14 cellular contexts compared by ENCODE assay signal in genomic region chr15:80415331-80415730, GRCh38. TPM values are rescaled to one million over a fixed set of nuclear protein-coding genes. Genes with fewer than 3 reads are reported as not detected.
"Had no signal": no experiment of that assay in that cellular context is flagged by ENCODE, and none has a peak within 500 bp of the region (broad histone marks: within the 10 kb centered on the region; RNA-seq: fewer than 3 reads in every experiment).

No MANE protein-coding gene starts in this region.

- DNase-seq: activated effector memory CD4-positive, alpha-beta T cell treated with Interleukin-2 at 50 U/mL for 16 hours; activated T-cell treated with anti-CD3 and anti-CD28 coated beads, Interleukin-2, amount 50 U/mL, for 1 hour; gastrocnemius medialis; left ventricle myocardium superior; naive B cell; right lobe of liver; spleen; stimulated activated CD4-positive, alpha-beta T cell treated with anti-CD3 and anti-CD28 coated beads, Interleukin-1b, Interleukin-23, amount 100 ng/mL, for 48 hours; stimulated activated naive B cell treated with anti-CD40 and anti-IgM and Interleukin-4, amounts not matched to agents 10 μg/mL and 1 μg/mL and 100 μg/mL, for 72 hours; SW 1271; upper lobe of left lung had no signal

- H3K4me3 ChIP-seq: gastrocnemius medialis, prostate gland, right lobe of liver, spleen, upper lobe of left lung had no signal

- H3K9me3 Mint-ChIP-seq: activated naive CD4-positive, alpha-beta T cell treated with anti-CD3 and anti-CD28 coated beads, Interleukin-2, amount 50 U/mL, for 72 hours; naive B cell; stimulated activated naive B cell treated with anti-CD40 and anti-IgM and Interleukin-4, amounts not matched to agents 10 μg/mL and 1 μg/mL and 100 μg/mL, for 72 hours had no signal

- H3K4me3 Mint-ChIP-seq: naive B cell; stimulated activated naive B cell treated with anti-CD40 and anti-IgM and Interleukin-4, amounts not matched to agents 10 μg/mL and 1 μg/mL and 100 μg/mL, for 72 hours had no signal

- H3K4me1 Mint-ChIP-seq: naive B cell; stimulated activated naive B cell treated with anti-CD40 and anti-IgM and Interleukin-4, amounts not matched to agents 10 μg/mL and 1 μg/mL and 100 μg/mL, for 72 hours had no signal

- H3K36me3 Mint-ChIP-seq: activated naive CD4-positive, alpha-beta T cell treated with anti-CD3 and anti-CD28 coated beads, Interleukin-2, amount 50 U/mL, for 72 hours; naive B cell; stimulated activated naive B cell treated with anti-CD40 and anti-IgM and Interleukin-4, amounts not matched to agents 10 μg/mL and 1 μg/mL and 100 μg/mL, for 72 hours had no signal

- H3K9me3 ChIP-seq: gastrocnemius medialis, prostate gland, right lobe of liver, spleen, upper lobe of left lung had no signal

- ATAC-seq: activated CD4-positive, CD25-positive, alpha-beta regulatory T cell treated with anti-CD3 and anti-CD28 coated beads, Interleukin-2, amount 50 U/mL, for 24 hours; activated naive CD4-positive, alpha-beta T cell treated with anti-CD3 and anti-CD28 coated beads, Interleukin-2, amount 50 U/mL, for 72 hours; gastrocnemius medialis; left ventricle myocardium superior; right lobe of liver; stimulated activated naive B cell treated with anti-CD40 and anti-IgM and Interleukin-4, amounts not matched to agents 10 μg/mL and 1 μg/mL and 100 μg/mL, for 72 hours had no signal

- H3K27me3 ChIP-seq: gastrocnemius medialis, right lobe of liver, upper lobe of left lung had no signal

- H3K27ac ChIP-seq: gastrocnemius medialis, prostate gland, right lobe of liver, spleen, upper lobe of left lung had no signal

- H3K4me1 ChIP-seq: gastrocnemius medialis, prostate gland had no signal

- H3K27ac Mint-ChIP-seq: activated naive CD4-positive, alpha-beta T cell treated with anti-CD3 and anti-CD28 coated beads, Interleukin-2, amount 50 U/mL, for 72 hours; naive B cell; stimulated activated naive B cell treated with anti-CD40 and anti-IgM and Interleukin-4, amounts not matched to agents 10 μg/mL and 1 μg/mL and 100 μg/mL, for 72 hours had no signal

- H3K36me3 ChIP-seq: gastrocnemius medialis, prostate gland, right lobe of liver, spleen, upper lobe of left lung had no signal

RNA-seq across cellular contexts. Expression of gene ARNT2, which starts 11.1 kb away (rescaled TPM):
- total RNA-seq: activated naive CD4-positive, alpha-beta T cell treated with anti-CD3 and anti-CD28 coated beads, Interleukin-2, amount 50 U/mL, for 72 hours had no signal
